In genomic region chr9:107316795-107317661, GRCh38 we compare ENCODE assay signal across 15 cellular contexts. TPM values are rescaled to one million over a fixed set of nuclear protein-coding genes. Genes with fewer than 3 reads are reported as not detected.
DNase-seq lines count a peak whose midpoint lies in the region; ATAC-seq, FAIRE-seq and TF ChIP-seq lines count a peak whose summit lies in the region.
"Had no signal": no experiment of that assay in that cellular context is flagged by ENCODE, and none has a peak within 500 bp of the region (broad histone marks: within the 10 kb centered on the region; RNA-seq: fewer than 3 reads in every experiment).

No MANE protein-coding gene starts in this region.

- H3K27ac Mint-ChIP-seq in Caco-2 (ENCODE audit: unreplicated experiment) (peak overlapping the region; percentile 3), WTC11 (peak overlapping the region; percentile 61)

- in situ Hi-C loops in HepG2 (cut with HindIII; ENCODE audit: extremely low pct_ligation_motif_present, low pct_unique_long_range_greater_than_20kb) = no loop called here

- FAIRE-seq in HepG2 (lab: Jason Lieb, UNC) = no peak
- FAIRE-seq: small intestine had no signal

- no peak overlapping the region for H3K4me2 ChIP-seq in HepG2 (ENCODE audit: low read depth, low read length)

- ATAC-seq in WTC11 = 0 out of 2 replicates have a peak, but pooled peaks have one; percentile 26
- peak; percentile 38 for ATAC-seq in HepG2
- ATAC-seq in left lung = no peak

- no peak for TF ChIP-seq RAD21 in HepG2 (CRISPR knock-in tag; IDR thresholded peaks at IDR 0.05)

- H3K4me1 ChIP-seq in Caco-2 = peaks cover 12% of the 10 kb centered on the region
- peaks cover 19% of the 10 kb centered on the region for H3K4me1 ChIP-seq in HepG2 (ENCODE audit: insufficient read depth, low read length)
- peaks cover 0 to 31% of the 10 kb centered on the region in 2 donors for H3K4me1 ChIP-seq in left lung
- H3K4me1 ChIP-seq: breast epithelium had no signal

- H3K27me3 Mint-ChIP-seq in Caco-2 (ENCODE audit: insufficient read depth, unreplicated experiment) (no peaks in the 10 kb centered on the region), WTC11 (ENCODE audit: low read depth) (no peaks in the 10 kb centered on the region)

- H3K36me3 Mint-ChIP-seq in Caco-2 (ENCODE audit: insufficient read depth, unreplicated experiment) (peaks cover 73% of the 10 kb centered on the region), WTC11 (peaks cover 46% of the 10 kb centered on the region)

- POLR2A ChIA-PET in Caco-2 (lab: Charles Lee) (no interaction called here), WTC11 (lab: Charles Lee) (no interaction called here), HepG2 (lab: Yijun Ruan, JAX) (no interaction called here)

- H3K79me2 ChIP-seq in HepG2 (ENCODE audit: insufficient read depth, low read length) = peaks cover 84% of the 10 kb centered on the region

- peaks cover 65% of the 10 kb centered on the region for H4K20me1 ChIP-seq in HepG2 (ENCODE audit: insufficient read depth, low read length)

- H3K27ac ChIP-seq in HepG2 (ENCODE audit: extremely low read length, insufficient read depth, low read length) (no peak overlapping the region), left lung (peak overlapping the region in 1 of 2 donors; percentile 11), WERI-Rb-1 (no peak overlapping the region)
- H3K27ac ChIP-seq: breast epithelium, C4-2B, esophagus squamous epithelium had no signal

- no peak for TF ChIP-seq POLR2A in HepG2 (IDR thresholded peaks at IDR 0.05; ENCODE audit: insufficient read depth in 1 of 2, low read depth in 2 of 2, low read length in 2 of 2)

- H3K4me1 Mint-ChIP-seq in Caco-2 (ENCODE audit: low read depth, unreplicated experiment) (peaks cover 39% of the 10 kb centered on the region), WTC11 (peaks cover 22% of the 10 kb centered on the region)

- 93% methylated on average over 5 of the region's 5 CpGs for WGBS in HepG2 (ENCODE audit: low lambda C conversion rate)

- H3K4me3 ChIP-seq in AG10803 (ENCODE audit: low read length) (no peak overlapping the region), Caco-2 (ENCODE audit: low read depth, low read length) (no peak overlapping the region), HepG2 (replicated peaks in 1 of 3; ENCODE audit: insufficient read depth in 1 of 3, low read depth in 2 of 3, low read length in 3 of 3) (no peak overlapping the region), left lung (no peak overlapping the region), WERI-Rb-1 (ENCODE audit: low read depth, low read length) (no peak overlapping the region)
- H3K4me3 ChIP-seq: breast epithelium, esophagus squamous epithelium had no signal

- no peak overlapping the region for H3K4me3 Mint-ChIP-seq in Caco-2 (ENCODE audit: unreplicated experiment)
- H3K4me3 Mint-ChIP-seq in WTC11 = no peak overlapping the region

- BruUV-seq in Caco-2 (replicated peaks; lab: Mats Ljungman, UMichigan) (no TSS peak), HepG2 (replicated peaks; lab: Mats Ljungman, UMichigan) (no TSS peak)

- H2AFZ ChIP-seq in HepG2 (ENCODE audit: low read length) = no peak overlapping the region

- no peaks in the 10 kb centered on the region for H3K27me3 ChIP-seq in Caco-2 (replicated peaks; ENCODE audit: control insufficient read depth, insufficient read depth, low read length)
- H3K27me3 ChIP-seq in HepG2 (ENCODE audit: control insufficient read depth in 1 of 2, insufficient read depth in 2 of 2, low read length in 2 of 2) = no peaks in the 10 kb centered on the region
- H3K27me3 ChIP-seq in left lung = no peaks in the 10 kb centered on the region
- no peaks in the 10 kb centered on the region for H3K27me3 ChIP-seq in WERI-Rb-1 (ENCODE audit: insufficient read depth, low read depth, severe bottlenecking)
- H3K27me3 ChIP-seq: breast epithelium, esophagus squamous epithelium had no signal

- TF ChIP-seq EP300 in HepG2 (IDR thresholded peaks at IDR 0.05; ENCODE audit: low read depth in 2 of 2, low read length in 2 of 2) (no peak), HepG2 (CRISPR knock-in tag; IDR thresholded peaks at IDR 0.05; ENCODE audit: borderline replicate concordance) (no peak)

- CTCF ChIA-PET in Caco-2 (lab: Charles Lee) (no interaction called here), WTC11 (lab: Charles Lee) (no interaction called here), HepG2 (lab: Yijun Ruan, JAX; ENCODE audit: low intra/inter-chr PET ratio, low total read pairs) (no interaction called here)

- intact Hi-C loops in Caco-2 (cut with micrococcal nuclease; ENCODE audit: unreplicated experiment) = no loop called here
- intact Hi-C loops in HepG2 (cut with micrococcal nuclease; ENCODE audit: unreplicated experiment) = no loop called here
- intact Hi-C loops in left lung (cut with DNase I) = no loop called here

- peak; percentile 31 for DNase-seq in AG10803 (ENCODE audit: low read depth)
- DNase-seq in Caco-2 = no peak
- DNase-seq in WTC11 (ENCODE audit: low spot score) = no peak
- peak; percentile 43 for DNase-seq in HepG2 (ENCODE audit: low spot score)
- no peak for DNase-seq in left lung
- DNase-seq in WERI-Rb-1 = no peak
- DNase-seq in DMS53 treated with DMSO at 0.1 percent for 48 hours (lab: John Stamatoyannopoulos, UW; ENCODE audit: unreplicated experiment) = no peak
- no peak for DNase-seq in D341Med (ENCODE audit: low spot score)
- DNase-seq: esophagus squamous epithelium, Karpas-422, NCI-H2171, small intestine, T-helper 1 cell had no signal

- H3K9me3 ChIP-seq in Caco-2 = no peaks in the 10 kb centered on the region
- H3K9me3 ChIP-seq in HepG2 (ENCODE audit: low read length) = no peaks in the 10 kb centered on the region
- H3K9me3 ChIP-seq in left lung = no peaks in the 10 kb centered on the region
- no peaks in the 10 kb centered on the region for H3K9me3 ChIP-seq in WERI-Rb-1 (ENCODE audit: severe bottlenecking)
- H3K9me3 ChIP-seq: breast epithelium, esophagus squamous epithelium had no signal

- H3K36me3 ChIP-seq in Caco-2 (ENCODE audit: control insufficient read depth, insufficient read depth, low read length) = peaks cover 4% of the 10 kb centered on the region; the same call in 1 of the 2 replicates
- H3K36me3 ChIP-seq in HepG2 (replicated peaks in 1 of 2; ENCODE audit: control insufficient read depth in 1 of 2, insufficient read depth in 2 of 2, low read length in 2 of 2) = peaks cover 16 to 84% of the 10 kb centered on the region in 2 experiments
- H3K36me3 ChIP-seq in left lung = peaks cover 0 to 78% of the 10 kb centered on the region in 2 donors
- peaks cover 97% of the 10 kb centered on the region for H3K36me3 ChIP-seq in WERI-Rb-1
- H3K36me3 ChIP-seq: breast epithelium had no signal

- TF ChIP-seq CTCF in AG10803 (conservative IDR thresholded peaks at IDR 0.05; ENCODE audit: low read length) (no peak), Caco-2 (IDR thresholded peaks at IDR 0.05; ENCODE audit: insufficient read depth in 1 of 2, low read depth in 1 of 2, low read length in 1 of 2, severe bottlenecking in 1 of 2, unreplicated experiment in 1 of 2) (no peak), WTC11 (IDR thresholded peaks at IDR 0.05) (no peak), HepG2 (CRISPR knock-in tag; IDR thresholded peaks at IDR 0.05) (no peak), left lung (IDR thresholded peaks at IDR 0.05) (no peak), WERI-Rb-1 (IDR thresholded peaks at IDR 0.05; ENCODE audit: low read depth, low read length) (no peak)

- H3K9me3 Mint-ChIP-seq in Caco-2 (ENCODE audit: unreplicated experiment) (no peaks in the 10 kb centered on the region), WTC11 (no peaks in the 10 kb centered on the region)

- H3K9ac ChIP-seq in HepG2 (ENCODE audit: insufficient read depth, low read depth, low read length) = no peak overlapping the region

TF ChIP-seq in HepG2, 621 proteins besides CTCF, POLR2A, EP300 and RAD21 (continues in another document):
- TF ChIP-seq NCOA5 (CRISPR knock-in tag; IDR thresholded peaks at IDR 0.05) (no peak), RNF219 (CRISPR knock-in tag; IDR thresholded peaks at IDR 0.05) (no peak)

RNA-seq across cellular contexts. Expression of gene RAD23B, which starts 33.9 kb away (rescaled TPM):
- total RNA-seq in Caco-2 (2022) = 188 TPM in 2 replicates
- 150 to 180 TPM (median 160 TPM) in 3 replicates for total RNA-seq in WTC11 (2021)
- total RNA-seq in HepG2 (2016; rRNA removed; fragmentation: Illumina TruSeq; extraction: Trizol) = 133 and 159 TPM in 2 replicates
- total RNA-seq in HepG2 (2016; cell fraction: cytosol; rRNA removed; fragmentation: Illumina TruSeq; extraction: Trizol; ENCODE audit: low read depth) = 59.7 and 60.0 TPM in 2 replicates
- total RNA-seq in HepG2 (2016; cell fraction: insoluble cytoplasmic fraction; rRNA removed; fragmentation: Illumina TruSeq; extraction: Trizol) = 128 and 156 TPM in 2 replicates
- total RNA-seq in HepG2 (2016; cell fraction: membrane; rRNA removed; fragmentation: Illumina TruSeq; extraction: Trizol) = 120 and 126 TPM in 2 replicates
- total RNA-seq in HepG2 (2016; cell fraction: nucleus; rRNA removed; fragmentation: Illumina TruSeq; extraction: Trizol) = 62.9 and 65.9 TPM in 2 replicates
- polyA plus RNA-seq in HepG2 (2011; rRNA removed) = 156 and 162 TPM in 2 replicates
- 93.8 and 114 TPM in 2 replicates for polyA plus RNA-seq in HepG2 (2011; cell fraction: cytosol; rRNA removed)
- 25.3 and 25.6 TPM in 2 replicates for polyA plus RNA-seq in HepG2 (2011; cell fraction: nucleus; rRNA removed)
- polyA plus RNA-seq in HepG2 (2012) = 90.7 and 110 TPM in 2 replicates
- 26.3 and 31.4 TPM in 2 replicates for polyA plus RNA-seq in HepG2 (2016; cell fraction: cytosol; fragmentation: Illumina TruSeq; extraction: Trizol; ENCODE audit: low read depth)
- polyA plus RNA-seq in HepG2 (2016; cell fraction: insoluble cytoplasmic fraction; fragmentation: Illumina TruSeq; extraction: Trizol; ENCODE audit: low read depth) = 185 and 198 TPM in 2 replicates
- polyA plus RNA-seq in HepG2 (2016; cell fraction: membrane; fragmentation: Illumina TruSeq; extraction: Trizol; ENCODE audit: low read depth) = 79.8 and 80.6 TPM in 2 replicates
- polyA plus RNA-seq in HepG2 (2016; cell fraction: nucleus; fragmentation: Illumina TruSeq; extraction: Trizol; ENCODE audit: insufficient read depth, low read depth) = 67.0 and 71.9 TPM in 2 replicates
- polyA minus RNA-seq in HepG2 (2011; rRNA and poly(A)+ RNA removed; ENCODE audit: low replicate concordance) = 270 and 278 TPM in 2 replicates
- 139 and 149 TPM in 2 replicates for polyA minus RNA-seq in HepG2 (2011; cell fraction: cytosol; rRNA and poly(A)+ RNA removed)
- 85.5 and 87.8 TPM in 2 replicates for polyA minus RNA-seq in HepG2 (2011; cell fraction: nucleus; rRNA and poly(A)+ RNA removed)
- total RNA-seq in left lung = 100 to 1,000 TPM; 108 to 142 TPM

Comparison
In these comparisons a context has a peak if more than half of its experiments do, and no peak if none do; other contexts are left out.
1. DNase-seq: peak in AG10803 (single experiment) and HepG2 (single experiment); none in Caco-2 (0 of 2), WTC11 (single experiment), left lung (0 of 2), WERI-Rb-1 (single experiment), DMS53 treated with DMSO at 0.1 percent for 48 hours (single experiment) and D341Med (single experiment).